27 cellular contexts compared by ENCODE assay signal in genomic region chr17:55663395-55663794, GRCh38. TPM values are rescaled to one million over a fixed set of nuclear protein-coding genes. Genes with fewer than 3 reads are reported as not detected.
"Had no signal": no experiment of that assay in that cellular context is flagged by ENCODE, and none has a peak within 500 bp of the region (broad histone marks: within the 10 kb centered on the region; RNA-seq: fewer than 3 reads in every experiment).

No MANE protein-coding gene starts in this region.

- H3K27me3 ChIP-seq: gastrocnemius medialis, right lobe of liver, thyroid gland had no signal

- H2AFZ ChIP-seq: parathyroid adenoma had no signal

- H3K4me3 ChIP-seq: gastrocnemius medialis, mucosa of descending colon, right lobe of liver, thyroid gland had no signal

- H3K27ac Mint-ChIP-seq: dendritic cell treated with granulocyte-macrophage colony-stimulating factor and Interleukin-4, amounts not matched to agents 40 ng/mL and 50 ng/mL, for 4 days; endodermal cell; mesothelial cell of epicardium; natural killer cell treated with Interleukin-12 subunit alpha and Interleukin-12 subunit beta and Interleukin-15 and Interleukin-18, amount 100 ng/mL, for 72 hours; progenitor cell of endocrine pancreas; stimulated activated naive CD8-positive, alpha-beta T cell treated with anti-CD3 and anti-CD28 coated beads, Interleukin-15, amount 100 ng/mL, for 72 hours had no signal

- DNase-seq: effector CD8-positive, alpha-beta T cell; endodermal cell; gastrocnemius medialis; head of caudate nucleus; kidney; mesenchymal stem cell; mucosa of descending colon; naive B cell; right lobe of liver; small intestine; stimulated activated CD4-positive, alpha-beta T cell treated with anti-CD3 and anti-CD28 coated beads, Interleukin-15, amount 100 ng/mL, for 24 hours; stimulated activated CD4-positive, alpha-beta T cell treated with anti-CD3 and anti-CD28 coated beads, Interleukin-2, amount 100 ng/mL, for 48 hours; stimulated activated CD8-positive, alpha-beta memory T cell treated with anti-CD3 and anti-CD28 coated beads, Interleukin-4, amount 100 ng/mL, for 48 hours; stimulated activated naive CD4-positive, alpha-beta T cell; stimulated activated naive CD8-positive, alpha-beta T cell treated with anti-CD3 and anti-CD28 coated beads, Interleukin-15, amount 100 ng/mL, for 72 hours; thyroid gland; trophoblast cell had no signal

- H3K4me1 Mint-ChIP-seq: stimulated activated naive CD8-positive, alpha-beta T cell treated with anti-CD3 and anti-CD28 coated beads, Interleukin-15, amount 100 ng/mL, for 72 hours had no signal

- H3K27me3 Mint-ChIP-seq: dendritic cell treated with granulocyte-macrophage colony-stimulating factor and Interleukin-4, amounts not matched to agents 40 ng/mL and 50 ng/mL, for 4 days had no signal

- H3K4me1 ChIP-seq: parathyroid adenoma had no signal

- H3K36me3 ChIP-seq: gastrocnemius medialis, right lobe of liver, thyroid gland had no signal

- H3K9me3 ChIP-seq: gastrocnemius medialis, mucosa of descending colon, right lobe of liver, thyroid gland had no signal

- H3K4me3 Mint-ChIP-seq: dendritic cell treated with granulocyte-macrophage colony-stimulating factor and Interleukin-4, amounts not matched to agents 40 ng/mL and 50 ng/mL, for 4 days; endodermal cell; mesothelial cell of epicardium; natural killer cell treated with Interleukin-12 subunit alpha and Interleukin-12 subunit beta and Interleukin-15 and Interleukin-18, amount 100 ng/mL, for 72 hours; neural crest cell; stimulated activated naive CD8-positive, alpha-beta T cell treated with anti-CD3 and anti-CD28 coated beads, Interleukin-15, amount 100 ng/mL, for 72 hours had no signal

- H3K79me2 ChIP-seq: parathyroid adenoma had no signal

- H3K27ac ChIP-seq: epithelial cell of prostate, gastrocnemius medialis, parathyroid adenoma, right lobe of liver, thyroid gland had no signal

- H3K9me3 Mint-ChIP-seq: dendritic cell treated with granulocyte-macrophage colony-stimulating factor and Interleukin-4, amounts not matched to agents 40 ng/mL and 50 ng/mL, for 4 days; endodermal cell; mesothelial cell of epicardium; natural killer cell treated with Interleukin-12 subunit alpha and Interleukin-12 subunit beta and Interleukin-15 and Interleukin-18, amount 100 ng/mL, for 72 hours; neural crest cell; stimulated activated naive CD8-positive, alpha-beta T cell treated with anti-CD3 and anti-CD28 coated beads, Interleukin-15, amount 100 ng/mL, for 72 hours had no signal

- ATAC-seq: esophagus mucosa; gastrocnemius medialis; left lobe of liver; mucosa of descending colon; natural killer cell treated with Interleukin-12 subunit alpha and Interleukin-12 subunit beta and Interleukin-15 and Interleukin-18, amount 100 ng/mL, for 72 hours; right lobe of liver; stimulated activated naive CD8-positive, alpha-beta T cell treated with anti-CD3 and anti-CD28 coated beads, Interleukin-15, amount 100 ng/mL, for 72 hours had no signal

- H3K9ac ChIP-seq: parathyroid adenoma had no signal

- FAIRE-seq: colon, kidney, small intestine had no signal

- H3K36me3 Mint-ChIP-seq: mesothelial cell of epicardium; naive B cell; natural killer cell treated with Interleukin-12 subunit alpha and Interleukin-12 subunit beta and Interleukin-15 and Interleukin-18, amount 100 ng/mL, for 72 hours had no signal

RNA-seq across cellular contexts. Expression of gene TMEM100, which starts 59.3 kb away (rescaled TPM):
- total RNA-seq: natural killer cell treated with Interleukin-12 subunit alpha and Interleukin-12 subunit beta and Interleukin-15 and Interleukin-18, amount 100 ng/mL, for 72 hours had no signal
